In genomic region chr10:34707656-34708055, GRCh38 we compare ENCODE assay signal across 33 cellular contexts.
A peak's percentile ranks its signal among the peaks of the same experiment; 100 is the strongest.
DNase-seq lines count a peak whose midpoint lies in the region; ATAC-seq and TF ChIP-seq lines count a peak whose summit lies in the region.
"Had no signal": no experiment of that assay in that cellular context is flagged by ENCODE, and none has a peak within 500 bp of the region (broad histone marks: within the 10 kb centered on the region; RNA-seq: fewer than 3 reads in every experiment).

No MANE protein-coding gene starts in this region.

- H3K79me2 ChIP-seq in SK-N-SH (ENCODE audit: insufficient read depth): peaks cover 80% of the 10 kb centered on the region

- TF ChIP-seq CTCF in Caco-2 (IDR thresholded peaks at IDR 0.05; ENCODE audit: insufficient read depth in 1 of 2, low read depth in 1 of 2, low read length in 1 of 2, severe bottlenecking in 1 of 2, unreplicated experiment in 1 of 2): no peak
- TF ChIP-seq CTCF in SK-N-SH (IDR thresholded peaks at IDR 0.05): no peak
- no peak for TF ChIP-seq CTCF in endothelial cell (IDR thresholded peaks at IDR 0.05; ENCODE audit: unreplicated experiment)
- TF ChIP-seq CTCF in nephron progenitor cell (IDR thresholded peaks at IDR 0.05): no peak

- H3K4me2 ChIP-seq in SK-N-SH: peak overlapping the region; percentile 14; the same call in 1 of the 2 replicates
- H3K4me2 ChIP-seq: PC-9 had no signal

- no peak overlapping the region for H3K9ac ChIP-seq in SK-N-SH

- H3K36me3 ChIP-seq in Caco-2 (ENCODE audit: control insufficient read depth, insufficient read depth, low read length) (no peaks in the 10 kb centered on the region), SK-N-SH (replicated peaks in 1 of 2; ENCODE audit: control insufficient read depth in 1 of 2, insufficient read depth in 2 of 2, low read length in 1 of 2) (no peaks in the 10 kb centered on the region)
- H3K36me3 ChIP-seq: adrenal gland, gastrocnemius medialis, pancreas, WERI-Rb-1 had no signal

- no peak for TF ChIP-seq EP300 in SK-N-SH (IDR thresholded peaks at IDR 0.05; ENCODE audit: borderline replicate concordance in 1 of 2, low read depth in 1 of 2, low read length in 1 of 2)

- no peak overlapping the region for H2AFZ ChIP-seq in SK-N-SH (ENCODE audit: low read depth)
- H2AFZ ChIP-seq: PC-9 had no signal

- H3K36me3 Mint-ChIP-seq in Caco-2 (ENCODE audit: insufficient read depth, unreplicated experiment) (peaks cover 10% of the 10 kb centered on the region), endothelial cell (ENCODE audit: low read depth, unreplicated experiment) (no peaks in the 10 kb centered on the region), nephron progenitor cell (ENCODE audit: low read depth) (no peaks in the 10 kb centered on the region)
- H3K36me3 Mint-ChIP-seq: brain; naive thymus-derived CD4-positive, alpha-beta T cell; stimulated activated naive B cell treated with anti-CD40 and anti-IgM and Interleukin-4, amounts not matched to agents 10 μg/mL and 1 μg/mL and 100 μg/mL, for 72 hours had no signal

- peaks cover 13% of the 10 kb centered on the region for H4K20me1 ChIP-seq in SK-N-SH (ENCODE audit: insufficient read depth)

- H3K27ac ChIP-seq in SK-N-SH (ENCODE audit: low read depth in 2 of 2, low read length in 1 of 2): peak overlapping the region; percentile 34 to 62; a peak in 3 of 4 replicates
- H3K27ac ChIP-seq: pancreas, PC-9, WERI-Rb-1 had no signal

- H3K4me1 ChIP-seq in Caco-2 (peaks cover 25% of the 10 kb centered on the region), SK-N-SH (ENCODE audit: control insufficient read depth in 1 of 2, insufficient read depth in 2 of 2, low read depth in 1 of 2, low read length in 1 of 2) (peaks cover 8 to 11% of the 10 kb centered on the region in 2 experiments)

- H3F3A ChIP-seq in SK-N-SH (replicated peaks; ENCODE audit: insufficient read depth): peaks cover 25% of the 10 kb centered on the region

- intact Hi-C loops in Caco-2 (cut with micrococcal nuclease; ENCODE audit: unreplicated experiment): no loop called here

- H3K4me1 Mint-ChIP-seq in Caco-2 (ENCODE audit: low read depth, unreplicated experiment) (peaks cover 49% of the 10 kb centered on the region), endothelial cell (ENCODE audit: unreplicated experiment) (peaks cover 53% of the 10 kb centered on the region), nephron progenitor cell (peaks cover 42% of the 10 kb centered on the region)

- H3K27ac Mint-ChIP-seq in Caco-2 (ENCODE audit: unreplicated experiment) (peak overlapping the region; percentile 12), endothelial cell (ENCODE audit: unreplicated experiment) (peak overlapping the region; percentile 25), nephron progenitor cell (peak overlapping the region; percentile 82)
- H3K27ac Mint-ChIP-seq: activated naive CD4-positive, alpha-beta T cell treated with anti-CD3 and anti-CD28 coated beads for 36 hours; naive thymus-derived CD4-positive, alpha-beta T cell; stimulated activated naive B cell treated with anti-CD40 and anti-IgM and Interleukin-4, amounts not matched to agents 10 μg/mL and 1 μg/mL and 100 μg/mL, for 72 hours had no signal

- CTCF ChIA-PET in Caco-2 (lab: Charles Lee) (interaction anchor here (1.4 kb wide), 1 partner anchor 109 kb away, joined by 4 read pairs; no protein-coding TSS in a partner anchor), SK-N-SH (lab: Yijun Ruan, JAX) (interaction anchor here (0.9 to 1.3 kb wide), 5 partner anchors 17 to 320 kb away, joined by 3 to 5 read pairs (median 3); no protein-coding TSS in a partner anchor)

- H3K27me3 Mint-ChIP-seq in Caco-2 (ENCODE audit: insufficient read depth, unreplicated experiment): no peaks in the 10 kb centered on the region
- peaks cover 4% of the 10 kb centered on the region for H3K27me3 Mint-ChIP-seq in endothelial cell (ENCODE audit: unreplicated experiment)
- no peaks in the 10 kb centered on the region for H3K27me3 Mint-ChIP-seq in nephron progenitor cell (ENCODE audit: low read depth, poor library complexity)
- H3K27me3 Mint-ChIP-seq: brain had no signal

- no peaks in the 10 kb centered on the region for H3K27me3 ChIP-seq in Caco-2 (replicated peaks; ENCODE audit: control insufficient read depth, insufficient read depth, low read length)
- no peaks in the 10 kb centered on the region for H3K27me3 ChIP-seq in SK-N-SH (ENCODE audit: insufficient read depth)
- H3K27me3 ChIP-seq: adrenal gland, gastrocnemius medialis, pancreas had no signal

- no peak for TF ChIP-seq RAD21 in SK-N-SH (IDR thresholded peaks at IDR 0.05; ENCODE audit: low read length)

- POLR2A ChIA-PET in Caco-2 (lab: Charles Lee): interaction anchor here (0.7 kb wide), 1 partner anchor 433 kb away, joined by 3 read pairs; no protein-coding TSS in a partner anchor
- POLR2A ChIA-PET in SK-N-SH (lab: Yijun Ruan, JAX): no interaction called here

- DNase-seq in Caco-2: no peak
- DNase-seq in SK-N-SH: peak; percentile 51
- no peak for DNase-seq in endothelial cell (ENCODE audit: low spot score)
- DNase-seq in nephron progenitor cell: no peak
- DNase-seq in activated CD4-positive, CD25-positive, alpha-beta regulatory T cell treated with anti-CD3 and anti-CD28 coated beads, Interleukin-2, amount 50 U/mL, for 72 hours: no peak
- DNase-seq in activated CD4-positive, alpha-beta T cell treated with anti-CD3 and anti-CD28 coated beads for 1 hour: no peak
- DNase-seq: activated CD4-positive, alpha-beta T cell treated with anti-CD3 and anti-CD28 coated beads, Interleukin-2, amount 50 U/mL, for 4 hours; activated naive CD4-positive, alpha-beta T cell treated with anti-CD3 and anti-CD28 coated beads for 36 hours; adrenal gland; C1 segment of cervical spinal cord; DMS79; effector memory CD4-positive, alpha-beta T cell; gastrocnemius medialis; GDM1; hippocampal formation; Kasumi-1; naive thymus-derived CD4-positive, alpha-beta T cell; NCI-H524; NK-92 treated with Interleukin-12 subunit alpha and Interleukin-12 subunit beta, amount 100 ng/mL, for 24 hours; pancreas; PC-9; SHP77; stimulated activated CD4-positive, alpha-beta T cell treated with anti-CD3 and anti-CD28 coated beads, Interleukin-4, amount 100 ng/mL, for 24 hours; stimulated activated naive B cell treated with anti-CD40 and anti-IgM and Interleukin-4, amounts not matched to agents 10 μg/mL and 1 μg/mL and 100 μg/mL, for 72 hours; SW 1271; T-helper 9 cell; WERI-Rb-1 had no signal

- H3K4me3 ChIP-seq in Caco-2 (ENCODE audit: low read depth, low read length) (no peak overlapping the region), SK-N-SH (ENCODE audit: low read depth in 2 of 2, low read length in 1 of 2) (no peak overlapping the region)
- H3K4me3 ChIP-seq: adrenal gland, coronary artery, gastrocnemius medialis, pancreas, PC-9 had no signal

- BruUV-seq in Caco-2 (replicated peaks; lab: Mats Ljungman, UMichigan): no TSS peak

- WGBS in SK-N-SH (ENCODE audit: low lambda C conversion rate): 75% methylated on average over 1 of the region's 1 CpG

- ATAC-seq in GM19455 (IDR thresholded peaks at IDR 0.05; ENCODE audit: unreplicated experiment): no peak
- no peak for ATAC-seq in HG03025 (IDR thresholded peaks at IDR 0.05; ENCODE audit: low FRiP score, unreplicated experiment)
- ATAC-seq: esophagus mucosa; gastrocnemius medialis; HCT116; naive thymus-derived CD4-positive, alpha-beta T cell; pancreas; stimulated activated naive B cell treated with anti-CD40 and anti-IgM and Interleukin-4, amounts not matched to agents 10 μg/mL and 1 μg/mL and 100 μg/mL, for 72 hours had no signal

- no peaks in the 10 kb centered on the region for H3K9me3 Mint-ChIP-seq in Caco-2 (ENCODE audit: unreplicated experiment)
- no peaks in the 10 kb centered on the region for H3K9me3 Mint-ChIP-seq in endothelial cell (ENCODE audit: unreplicated experiment)
- H3K9me3 Mint-ChIP-seq in nephron progenitor cell: peaks cover 3% of the 10 kb centered on the region
- H3K9me3 Mint-ChIP-seq: activated naive CD4-positive, alpha-beta T cell treated with anti-CD3 and anti-CD28 coated beads for 36 hours; brain; stimulated activated naive B cell treated with anti-CD40 and anti-IgM and Interleukin-4, amounts not matched to agents 10 μg/mL and 1 μg/mL and 100 μg/mL, for 72 hours had no signal

- H3K9me3 ChIP-seq in Caco-2 (no peaks in the 10 kb centered on the region), SK-N-SH (no peaks in the 10 kb centered on the region)
- H3K9me3 ChIP-seq: adrenal gland, gastrocnemius medialis, pancreas had no signal

- no peak overlapping the region for H3K4me3 Mint-ChIP-seq in Caco-2 (ENCODE audit: unreplicated experiment)
- no peak overlapping the region for H3K4me3 Mint-ChIP-seq in endothelial cell (ENCODE audit: unreplicated experiment)
- no peak overlapping the region for H3K4me3 Mint-ChIP-seq in nephron progenitor cell
- H3K4me3 Mint-ChIP-seq: activated naive CD4-positive, alpha-beta T cell treated with anti-CD3 and anti-CD28 coated beads for 36 hours; brain; naive thymus-derived CD4-positive, alpha-beta T cell; stimulated activated naive B cell treated with anti-CD40 and anti-IgM and Interleukin-4, amounts not matched to agents 10 μg/mL and 1 μg/mL and 100 μg/mL, for 72 hours had no signal

- no peaks in the 10 kb centered on the region for H3K9me2 ChIP-seq in SK-N-SH

TF ChIP-seq in SK-N-SH, 30 proteins besides CTCF, POLR2A, EP300 and RAD21 (continues in another document):
- no peak for TF ChIP-seq NFIC (IDR thresholded peaks at IDR 0.05; ENCODE audit: borderline replicate concordance)
- TF ChIP-seq POLR2AphosphoS5 (IDR thresholded peaks at IDR 0.05; ENCODE audit: low read depth, low read length): no peak
- no peak for TF ChIP-seq FOSL2 (IDR thresholded peaks at IDR 0.05; ENCODE audit: borderline replicate concordance, low read depth)
- TF ChIP-seq, protein P1, sequence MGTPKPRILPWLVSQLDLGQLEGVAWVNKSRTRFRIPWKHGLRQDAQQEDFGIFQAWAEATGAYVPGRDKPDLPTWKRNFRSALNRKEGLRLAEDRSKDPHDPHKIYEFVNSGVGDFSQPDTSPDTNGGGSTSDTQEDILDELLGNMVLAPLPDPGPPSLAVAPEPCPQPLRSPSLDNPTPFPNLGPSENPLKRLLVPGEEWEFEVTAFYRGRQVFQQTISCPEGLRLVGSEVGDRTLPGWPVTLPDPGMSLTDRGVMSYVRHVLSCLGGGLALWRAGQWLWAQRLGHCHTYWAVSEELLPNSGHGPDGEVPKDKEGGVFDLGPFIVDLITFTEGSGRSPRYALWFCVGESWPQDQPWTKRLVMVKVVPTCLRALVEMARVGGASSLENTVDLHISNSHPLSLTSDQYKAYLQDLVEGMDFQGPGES (IDR thresholded peaks at IDR 0.05; ENCODE audit: low read depth, low read length): no peak
- no peak for TF ChIP-seq MAX (IDR thresholded peaks at IDR 0.05; ENCODE audit: low read depth)
- TF ChIP-seq NRF1 (IDR thresholded peaks at IDR 0.05; ENCODE audit: low read depth, low read length): no peak
- no peak for TF ChIP-seq EZH2phosphoT487 (IDR thresholded peaks at IDR 0.05; ENCODE audit: borderline replicate concordance, low read depth)
- no peak for TF ChIP-seq RCOR1 (IDR thresholded peaks at IDR 0.05; ENCODE audit: low read length)
- no peak for TF ChIP-seq MXI1 (IDR thresholded peaks at IDR 0.05; ENCODE audit: low read depth, low read length)
- no peak for TF ChIP-seq GATA2 (CRISPR knock-in tag; IDR thresholded peaks at IDR 0.05)

Comparison
In these comparisons a context has a peak if more than half of its experiments do, and no peak if none do; other contexts are left out.
1. H3K27ac Mint-ChIP-seq: peak in every context shown above with its lines; median percentile 82 in nephron progenitor cell; 25 in endothelial cell; 12 in Caco-2.